7 cellular contexts compared by ENCODE assay signal in genomic region chr6:40740518-40740917, GRCh38.
"Had no signal": no experiment of that assay in that cellular context is flagged by ENCODE, and none has a peak within 500 bp of the region (broad histone marks: within the 10 kb centered on the region; RNA-seq: fewer than 3 reads in every experiment).

No MANE protein-coding gene starts in this region.

- ATAC-seq: HCT116, HepG2 had no signal

- DNase-seq: GM23248, GOT3, H7, HFFc6, KBM-7 had no signal
